In the genomic region with DNA sequence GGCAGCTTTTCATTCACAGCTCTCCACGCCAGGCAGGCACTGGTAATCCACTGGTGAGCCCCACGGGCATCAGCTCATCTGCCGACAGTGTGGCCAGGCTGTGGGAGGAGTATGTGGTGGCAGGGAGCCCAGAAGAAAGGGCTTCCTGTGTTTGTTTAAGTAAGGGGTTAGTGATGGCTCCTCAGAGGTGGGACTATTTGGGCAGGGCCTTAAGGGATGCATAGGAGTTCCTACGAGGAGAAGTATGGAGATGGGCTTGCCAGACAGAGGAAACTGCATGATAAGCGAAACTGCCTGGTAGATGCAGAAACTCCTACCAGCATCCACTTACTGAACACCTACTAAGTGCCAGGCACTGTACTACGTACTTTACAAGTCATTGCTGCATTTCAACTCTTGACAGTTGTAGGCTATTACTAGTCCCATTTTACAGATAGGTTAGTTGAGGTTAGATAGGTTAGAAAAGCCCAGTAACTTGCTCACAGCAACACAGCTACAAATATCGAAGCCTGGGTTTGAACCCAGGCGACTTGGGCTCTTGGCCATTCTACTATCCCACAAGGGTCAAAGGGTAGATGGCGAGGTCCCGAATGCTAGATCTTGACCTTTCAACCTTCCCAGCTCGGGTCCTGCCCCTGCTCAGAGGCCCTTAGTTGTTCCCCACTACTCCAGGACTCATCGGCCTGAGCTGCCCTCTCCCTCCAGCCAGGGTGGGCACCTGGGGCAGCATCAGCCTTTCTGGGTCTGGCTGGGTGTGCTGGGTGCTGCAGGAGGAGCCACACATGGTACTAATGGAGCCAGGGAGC, we compare ENCODE assay signal across 11 cellular contexts. TPM values are rescaled to one million over a fixed set of nuclear protein-coding genes. Genes with fewer than 3 reads are reported as not detected.
A peak's percentile ranks its signal among the peaks of the same experiment; 100 is the strongest.
DNase-seq lines count a peak whose midpoint lies in the region; ATAC-seq and TF ChIP-seq lines count a peak whose summit lies in the region.
"Had no signal": no experiment of that assay in that cellular context is flagged by ENCODE, and none has a peak within 500 bp of the region (broad histone marks: within the 10 kb centered on the region; RNA-seq: fewer than 3 reads in every experiment).

No MANE protein-coding gene starts in this region.

- H3K9me3 ChIP-seq in HCT116 (ENCODE audit: control insufficient read depth in 1 of 2, insufficient read depth in 1 of 2, low read depth in 1 of 2, low read length in 2 of 2) (no peaks in the 10 kb centered on the region), adipocyte (ENCODE audit: control insufficient read depth, low read length) (no peaks in the 10 kb centered on the region), hepatocyte (ENCODE audit: low read depth) (no peaks in the 10 kb centered on the region)

- no peaks in the 10 kb centered on the region for H3K9me2 ChIP-seq in HCT116 (ENCODE audit: insufficient read depth)
- no peaks in the 10 kb centered on the region for H3K9me2 ChIP-seq in hepatocyte (replicated peaks; ENCODE audit: insufficient read depth)

- no peaks in the 10 kb centered on the region for H3K9me3 Mint-ChIP-seq in activated CD8-positive, alpha-beta T cell treated with anti-CD3 and anti-CD28 coated beads for 36 hours
- H3K9me3 Mint-ChIP-seq: CD4-positive, alpha-beta T cell had no signal

- no peaks in the 10 kb centered on the region for H3K36me3 Mint-ChIP-seq in activated CD8-positive, alpha-beta T cell treated with anti-CD3 and anti-CD28 coated beads for 36 hours (ENCODE audit: low read depth)

- no peak for TF ChIP-seq POLR2A in HCT116 (IDR thresholded peaks at IDR 0.05; ENCODE audit: borderline replicate concordance, extremely low read depth, insufficient read depth, insufficient read length)

- H3K79me2 ChIP-seq in HCT116 (ENCODE audit: insufficient read depth, low read length): no peaks in the 10 kb centered on the region
- no peaks in the 10 kb centered on the region for H3K79me2 ChIP-seq in hepatocyte

- CTCF ChIA-PET in HCT116 (lab: Charles Lee): interaction anchor here (0.7 kb wide), 1 partner anchor 11 kb away, joined by 3 read pairs; no protein-coding TSS in a partner anchor
- CTCF ChIA-PET in activated CD8-positive, alpha-beta T cell treated with anti-CD3 and anti-CD28 coated beads for 36 hours (lab: Charles Lee): no interaction called here

- H3K27me3 Mint-ChIP-seq in activated CD8-positive, alpha-beta T cell treated with anti-CD3 and anti-CD28 coated beads for 36 hours: no peaks in the 10 kb centered on the region
- H3K27me3 Mint-ChIP-seq: CD4-positive, alpha-beta T cell had no signal

- H3K36me3 ChIP-seq in HCT116 (ENCODE audit: control insufficient read depth in 1 of 2, insufficient read depth in 2 of 2, low read length in 2 of 2): no peaks in the 10 kb centered on the region
- H3K36me3 ChIP-seq in adipocyte (ENCODE audit: control insufficient read depth, insufficient read depth, low read length, severe bottlenecking): no peaks in the 10 kb centered on the region
- no peaks in the 10 kb centered on the region for H3K36me3 ChIP-seq in hepatocyte (replicated peaks; ENCODE audit: insufficient read depth, low read depth)

- H3K4me1 ChIP-seq in HCT116 (ENCODE audit: control insufficient read depth in 1 of 2, insufficient read depth in 2 of 2, low read length in 2 of 2): peaks cover 65 to 74% of the 10 kb centered on the region in 2 experiments
- H3K4me1 ChIP-seq in adipocyte (ENCODE audit: control insufficient read depth, insufficient read depth, low read length): peaks cover 48% of the 10 kb centered on the region
- peaks cover 17% of the 10 kb centered on the region for H3K4me1 ChIP-seq in hepatocyte (ENCODE audit: insufficient read depth)

- peak; percentile 13; the same call in 1 of the 2 replicates for ATAC-seq in HCT116
- ATAC-seq in activated CD8-positive, alpha-beta T cell treated with anti-CD3 and anti-CD28 coated beads for 36 hours: no peak
- ATAC-seq in HG03045 (IDR thresholded peaks at IDR 0.05; ENCODE audit: unreplicated experiment): no peak

- no peak overlapping the region for H3K4me3 ChIP-seq in HCT116 (replicated peaks in 1 of 2; ENCODE audit: low read depth in 1 of 2, low read length in 2 of 2)
- no peak overlapping the region for H3K4me3 ChIP-seq in adipocyte (ENCODE audit: low read length)
- no peak overlapping the region for H3K4me3 ChIP-seq in hepatocyte

- intact Hi-C loops in HCT116 (cut with micrococcal nuclease): no loop called here
- intact Hi-C loops in activated CD8-positive, alpha-beta T cell treated with anti-CD3 and anti-CD28 coated beads for 36 hours (cut with micrococcal nuclease): no loop called here

- no peaks in the 10 kb centered on the region for H4K20me1 ChIP-seq in HCT116 (ENCODE audit: insufficient read depth)
- no peaks in the 10 kb centered on the region for H4K20me1 ChIP-seq in hepatocyte (ENCODE audit: insufficient read depth, poor library complexity, severe bottlenecking)

- H2AFZ ChIP-seq in HCT116 (ENCODE audit: low read depth, low read length, poor library complexity, severe bottlenecking) (peak overlapping the region; percentile 78), hepatocyte (no peak overlapping the region)

- H3K4me2 ChIP-seq in HCT116 (ENCODE audit: low read length): peak overlapping the region; percentile 81
- H3K4me2 ChIP-seq in hepatocyte: no peak overlapping the region

- H3K27ac ChIP-seq in HCT116 (ENCODE audit: low read depth, low read length) (peak overlapping the region; percentile 56), hepatocyte (peak overlapping the region; percentile 26)

- no peak overlapping the region for H3K4me3 Mint-ChIP-seq in activated CD8-positive, alpha-beta T cell treated with anti-CD3 and anti-CD28 coated beads for 36 hours
- H3K4me3 Mint-ChIP-seq: CD4-positive, alpha-beta T cell had no signal

- DNase-seq in ACHN (peak; percentile 35), HCT116 (ENCODE audit: low read depth, low spot score) (peak; percentile 23), adipocyte (ENCODE audit: low read depth) (peak; percentile 78), hepatocyte (ENCODE audit: low spot score) (peak; percentile 58), NAMALWA (ENCODE audit: low spot score) (no peak)
- no peak for DNase-seq in activated CD8-positive, alpha-beta T cell treated with anti-CD3 and anti-CD28 coated beads for 36 hours
- DNase-seq in stimulated activated CD4-positive, alpha-beta T cell treated with anti-CD3 and anti-CD28 coated beads, Interleukin-15, amount 100 ng/mL, for 24 hours: no peak
- DNase-seq: activated CD8-positive, alpha-beta memory T cell treated with anti-CD3 and anti-CD28 coated beads, Interleukin-2, amount 50 U/mL, for 48 hours; CD4-positive, alpha-beta T cell; NCI-H2081 treated with DMSO at 0.1 percent for 48 hours had no signal

- POLR2A ChIA-PET in HCT116 (lab: Charles Lee): interaction anchor here (1.3 kb wide), 1 partner anchor 55 kb away, joined by 8 read pairs; the partner anchor contains the start of gene CEBPB
- POLR2A ChIA-PET in activated CD8-positive, alpha-beta T cell treated with anti-CD3 and anti-CD28 coated beads for 36 hours (lab: Charles Lee): no interaction called here

- H3K27ac Mint-ChIP-seq in activated CD8-positive, alpha-beta T cell treated with anti-CD3 and anti-CD28 coated beads for 36 hours: no peak overlapping the region
- H3K27ac Mint-ChIP-seq: CD4-positive, alpha-beta T cell had no signal

- TF ChIP-seq RAD21 in HCT116 (IDR thresholded peaks at IDR 0.05; ENCODE audit: low read depth): no peak

- in situ Hi-C loops in ACHN (cut with HindIII; ENCODE audit: low pct_ligation_motif_present, low pct_unique_long_range_greater_than_20kb, low sequenced_read_pairs): no loop called here

- H3K27me3 ChIP-seq in HCT116 (ENCODE audit: insufficient read depth, low read length): no peaks in the 10 kb centered on the region
- H3K27me3 ChIP-seq in adipocyte (replicated peaks; ENCODE audit: control insufficient read depth, insufficient read depth, low read length): no peaks in the 10 kb centered on the region
- no peaks in the 10 kb centered on the region for H3K27me3 ChIP-seq in hepatocyte

- TF ChIP-seq CTCF in HCT116 (IDR thresholded peaks at IDR 0.05 in 2 of 3, conservative IDR thresholded peaks at IDR 0.05 in 1 of 3; ENCODE audit: borderline replicate concordance in 1 of 3, insufficient read depth in 1 of 3, low read depth in 2 of 3, low read length in 2 of 3) (no peak), hepatocyte (IDR thresholded peaks at IDR 0.05; ENCODE audit: poor library complexity) (no peak)
- no peak for TF ChIP-seq CTCF in activated CD8-positive, alpha-beta T cell treated with anti-CD3 and anti-CD28 coated beads for 36 hours (IDR thresholded peaks at IDR 0.05)

- no peaks in the 10 kb centered on the region for H3K4me1 Mint-ChIP-seq in activated CD8-positive, alpha-beta T cell treated with anti-CD3 and anti-CD28 coated beads for 36 hours (ENCODE audit: low read depth)

- WGBS in hepatocyte (ENCODE audit: low lambda C conversion rate, missing lambda C conversion rate): 80% methylated on average over 12 of the region's 12 CpGs

- BruUV-seq in HCT116 (replicated peaks; lab: Mats Ljungman, UMichigan): no TSS peak

- RAD21 ChIA-PET in HCT116 (lab: Charles Lee; ENCODE audit: low non-redundant PET in 1 of 2, low total read pairs in 2 of 2, uncharacterized antibody in 2 of 2, unreplicated experiment in 2 of 2): no interaction called here

- H3K9ac ChIP-seq in HCT116 (ENCODE audit: low read length): peak overlapping the region; percentile 31; the same call in 1 of the 2 replicates
- peak overlapping the region; percentile 71 for H3K9ac ChIP-seq in adipocyte (ENCODE audit: low read length)

TF ChIP-seq in HCT116, 20 proteins besides CTCF, POLR2A, EP300 and RAD21 (continues in another document):
- TF ChIP-seq MAX (IDR thresholded peaks at IDR 0.05) (no peak), SP1 (IDR thresholded peaks at IDR 0.05; ENCODE audit: low read depth) (no peak), SIN3A (IDR thresholded peaks at IDR 0.05; ENCODE audit: low read depth) (no peak)

RNA-seq across cellular contexts. Expression of gene CEBPB, which starts 55.1 kb away (rescaled TPM):
- 113 TPM for total RNA-seq in HCT116 (2021; ENCODE audit: unreplicated experiment)
- polyA plus RNA-seq in HCT116 (2012): 49.1 and 50.9 TPM in 2 replicates
- total RNA-seq in hepatocyte: 58.9 and 60.9 TPM in 2 replicates
- 159 and 183 TPM in 2 replicates for polyA plus RNA-seq in hepatocyte
- total RNA-seq in activated CD8-positive, alpha-beta T cell treated with anti-CD3 and anti-CD28 coated beads for 36 hours: 10 to 100 TPM; 27.2 to 28.4 TPM

Comparison
In these comparisons a context has a peak if more than half of its experiments do, and no peak if none do; other contexts are left out.
1. DNase-seq: peak in ACHN (single experiment), HCT116 (single experiment), adipocyte (single experiment) and hepatocyte (single experiment); none in activated CD8-positive, alpha-beta T cell treated with anti-CD3 and anti-CD28 coated beads for 36 hours (single experiment), NAMALWA (single experiment) and stimulated activated CD4-positive, alpha-beta T cell treated with anti-CD3 and anti-CD28 coated beads, Interleukin-15, amount 100 ng/mL, for 24 hours (single experiment).